Comparison of ENCODE assay signal across 9 cellular contexts in the genomic region with DNA sequence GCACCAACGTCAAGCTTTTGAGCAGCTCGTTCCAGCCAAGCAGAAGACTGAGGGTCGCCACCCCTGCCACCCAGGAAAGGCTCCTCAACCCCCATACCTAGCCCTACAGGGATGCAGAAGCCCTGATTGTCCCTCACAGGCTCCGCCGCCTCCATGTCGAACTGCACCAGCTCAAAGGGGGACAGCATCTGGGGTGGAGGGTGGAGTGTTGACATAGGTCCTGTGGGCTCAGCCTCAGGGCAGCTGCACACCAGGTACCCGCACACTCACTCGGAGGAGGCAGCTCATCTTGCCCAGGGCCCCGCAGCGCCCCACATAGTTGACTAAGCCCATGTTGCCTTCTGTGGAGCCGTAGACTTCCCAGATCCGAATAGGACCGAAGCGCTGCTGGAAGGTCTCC. TPM values are rescaled to one million over a fixed set of nuclear protein-coding genes. Genes with fewer than 3 reads are reported as not detected.
DNase-seq lines count a peak whose midpoint lies in the region; TF ChIP-seq lines count a peak whose summit lies in the region.
"Had no signal": no experiment of that assay in that cellular context is flagged by ENCODE, and none has a peak within 500 bp of the region (broad histone marks: within the 10 kb centered on the region; RNA-seq: fewer than 3 reads in every experiment).

No MANE protein-coding gene starts in this region.

- H3K27ac ChIP-seq in H9 (ENCODE audit: insufficient read length, low read depth, low read length) (no peak overlapping the region), colonic mucosa (no peak overlapping the region)

- H3K36me3 Mint-ChIP-seq in H9 (ENCODE audit: insufficient read depth in 1 of 3, low read depth in 3 of 3) (no peaks in the 10 kb centered on the region), brain (no peaks in the 10 kb centered on the region), nephron (ENCODE audit: low read depth) (no peaks in the 10 kb centered on the region)

- WGBS in H9 (ENCODE audit: extremely low coverage, insufficient read length, low lambda C conversion rate): no CpG with 5 or more reads among the region's 14 CpGs

- H3K4ac ChIP-seq in H9 (ENCODE audit: low read depth, low read length): no peak overlapping the region

- H3K14ac ChIP-seq in H9 (ENCODE audit: insufficient read depth, low read length): no peak overlapping the region; the same call in 1 of the 2 replicates

- H4K8ac ChIP-seq in H9 (replicated peaks; ENCODE audit: insufficient read length, low read depth, low read length): no peak overlapping the region

- no peak overlapping the region for H3K27ac Mint-ChIP-seq in H9
- H3K27ac Mint-ChIP-seq in brain: peak overlapping the region in 3 of 5 experiments; percentile 95 to 97 (median 97)
- H3K27ac Mint-ChIP-seq in nephron: no peak overlapping the region

- no peak overlapping the region for H3K23ac ChIP-seq in H9 (ENCODE audit: insufficient read length, low read depth, low read length)

- no peak for DNase-seq in H9
- no peak for DNase-seq in SHP77 treated with DMSO at 0.1 percent for 48 hours (lab: John Stamatoyannopoulos, UW)
- no peak for DNase-seq in colonic mucosa
- DNase-seq in activated CD4-positive, CD25-positive, alpha-beta regulatory T cell (lab: John Stamatoyannopoulos, UW): no peak
- DNase-seq: cerebellar nuclear complex, NCI-H1417 had no signal

- H2BK5ac ChIP-seq in H9 (ENCODE audit: insufficient read length, low read length): no peak overlapping the region

- H4K20me1 ChIP-seq in H9 (ENCODE audit: control insufficient read depth, insufficient read depth, insufficient read length): no peaks in the 10 kb centered on the region

- H4K5ac ChIP-seq in H9 (ENCODE audit: insufficient read length, low read depth, low read length): no peak overlapping the region

- H2AFZ ChIP-seq in H9 (ENCODE audit: low read length): no peak overlapping the region

- H3K79me2 ChIP-seq in H9 (ENCODE audit: insufficient read depth, low read length): no peaks in the 10 kb centered on the region

- H3K9me3 Mint-ChIP-seq in H9: peaks cover 0 to 3% of the 10 kb centered on the region in 2 experiments; a peak in 1 of 5 replicates
- peaks cover 0 to 5% (median 0%) of the 10 kb centered on the region in 5 experiments for H3K9me3 Mint-ChIP-seq in brain
- peaks cover 3% of the 10 kb centered on the region for H3K9me3 Mint-ChIP-seq in nephron

- H3K9me3 ChIP-seq in H9 (ENCODE audit: control insufficient read depth, low read depth, low read length) (no peaks in the 10 kb centered on the region), colonic mucosa (no peaks in the 10 kb centered on the region)
- H3K9me3 ChIP-seq: mucosa of descending colon had no signal

- peaks cover 4% of the 10 kb centered on the region for H3K27me3 Mint-ChIP-seq in H9 (ENCODE audit: low read depth)
- H3K27me3 Mint-ChIP-seq in brain: peaks cover 8% of the 10 kb centered on the region
- H3K27me3 Mint-ChIP-seq in nephron (ENCODE audit: low read depth): peaks cover 4% of the 10 kb centered on the region

- H2BK120ac ChIP-seq in H9 (ENCODE audit: low read depth, low read length, poor library complexity, severe bottlenecking): no peak overlapping the region

- peaks cover 9 to 12% of the 10 kb centered on the region in 2 experiments for H3K4me1 Mint-ChIP-seq in H9
- H3K4me1 Mint-ChIP-seq in brain: peaks cover 32% of the 10 kb centered on the region
- peaks cover 14% of the 10 kb centered on the region for H3K4me1 Mint-ChIP-seq in nephron

- no peak overlapping the region for H2BK20ac ChIP-seq in H9 (ENCODE audit: low read depth, low read length, poor library complexity, severe bottlenecking)

- no peaks in the 10 kb centered on the region for H3K79me1 ChIP-seq in H9 (ENCODE audit: insufficient read depth, low read depth, low read length, poor library complexity, severe bottlenecking)

- H3K18ac ChIP-seq in H9 (ENCODE audit: insufficient read length, low read depth, low read length): no peak overlapping the region

- H3K27me3 ChIP-seq in H9 (ENCODE audit: insufficient read depth, low read length): no peaks in the 10 kb centered on the region
- H3K27me3 ChIP-seq in colonic mucosa: no peaks in the 10 kb centered on the region

- peak overlapping the region; percentile 99 for H3K4me2 ChIP-seq in H9 (ENCODE audit: insufficient read depth, insufficient read length, low read length)

- H3K4me3 ChIP-seq in colonic mucosa: no peak overlapping the region

- H3K23me2 ChIP-seq in H9 (ENCODE audit: insufficient read length, low read depth, low read length, poor library complexity, severe bottlenecking): peaks cover 14% of the 10 kb centered on the region

- H3T11ph ChIP-seq in H9 (ENCODE audit: low read length): no peak overlapping the region

- H3K4me3 Mint-ChIP-seq in H9: peak overlapping the region; percentile 86 to 99
- peak overlapping the region; percentile 89 to 99 (median 91) for H3K4me3 Mint-ChIP-seq in brain
- H3K4me3 Mint-ChIP-seq in nephron: peak overlapping the region; percentile 37 to 91 (median 53)

- no peak overlapping the region for H2BK12ac ChIP-seq in H9 (ENCODE audit: insufficient read length, low read depth, low read length)

- no peak for TF ChIP-seq CTCF in H9 (conservative IDR thresholded peaks at IDR 0.05)
- no peak for TF ChIP-seq CTCF in brain (conservative IDR thresholded peaks at IDR 0.05)
- TF ChIP-seq CTCF in nephron (IDR thresholded peaks at IDR 0.05; ENCODE audit: unreplicated experiment in 3 of 3): no peak
- TF ChIP-seq CTCF in colonic mucosa (IDR thresholded peaks at IDR 0.05): no peak

- peak overlapping the region; percentile 83 for H3K9ac ChIP-seq in H9 (ENCODE audit: extremely low read depth, insufficient read length, low read length)
- H3K9ac ChIP-seq in colonic mucosa (ENCODE audit: low read depth in 2 of 2, low read length in 2 of 2): no peak overlapping the region

- no peak overlapping the region for H4K91ac ChIP-seq in H9 (ENCODE audit: insufficient read length, low read depth, low read length)

- H3K56ac ChIP-seq in H9 (ENCODE audit: insufficient read length, low read depth, low read length): no peak overlapping the region

- no peaks in the 10 kb centered on the region for H3K36me3 ChIP-seq in colonic mucosa

- no peak overlapping the region for H2AK5ac ChIP-seq in H9 (ENCODE audit: insufficient read length, low read length)

- intact Hi-C loops in colonic mucosa (cut with DNase I): no loop called here

- H3K4me1 ChIP-seq in H9 (ENCODE audit: insufficient read depth, low read length) (peaks cover 6% of the 10 kb centered on the region; the same call in 1 of the 2 replicates), colonic mucosa (no peaks in the 10 kb centered on the region)

- H2BK15ac ChIP-seq in H9 (ENCODE audit: low read depth, low read length): no peak overlapping the region

RNA-seq across cellular contexts. Expression of a gene that starts 11.6 kb away (rescaled TPM):
- total RNA-seq in H9 (2021) (16.7 and 17.1 TPM in 2 replicates), colonic mucosa (1 to 10 TPM; 3.7 to 8.7 TPM)
- polyA plus RNA-seq in brain (ENCODE audit: insufficient read depth, low read depth, low replicate concordance): 30.5 TPM

RNA-seq across cellular contexts. Expression of a gene that starts 19.4 kb away (rescaled TPM):
- total RNA-seq in H9 (2021): 18.7 and 18.8 TPM in 2 replicates
- 16.1 TPM for polyA plus RNA-seq in brain (ENCODE audit: insufficient read depth, low read depth, low replicate concordance)
- total RNA-seq in colonic mucosa: 10 to 100 TPM; 13.5 to 20.2 TPM

RNA-seq across cellular contexts. Expression of a gene that starts 24.1 kb away (rescaled TPM):
- total RNA-seq in H9 (2021) (7.6 and 8.4 TPM in 2 replicates), colonic mucosa (10 to 100 TPM in 1 of 2 donors, 1 to 10 TPM in 1; 7.4 to 10.5 TPM)
- 13.5 TPM for polyA plus RNA-seq in brain (ENCODE audit: insufficient read depth, low read depth, low replicate concordance)

RNA-seq across cellular contexts. Expression of a gene that starts 33.4 kb away (rescaled TPM):
- total RNA-seq in H9 (2021) (12.7 and 14.8 TPM in 2 replicates), colonic mucosa (10 to 100 TPM; 10.2 to 12.0 TPM)
- 8.5 TPM for polyA plus RNA-seq in brain (ENCODE audit: insufficient read depth, low read depth, low replicate concordance)

RNA-seq across cellular contexts. Expression of a gene that starts 43.6 kb away (rescaled TPM):
- total RNA-seq in H9 (2021) (1,058 and 1,084 TPM in 2 replicates), colonic mucosa (100 to 1,000 TPM; 205 to 412 TPM)
- polyA plus RNA-seq in brain (ENCODE audit: insufficient read depth, low read depth, low replicate concordance): 698 TPM

Comparison
In these comparisons a context has a peak if more than half of its experiments do, and no peak if none do; other contexts are left out.
1. H3K27ac Mint-ChIP-seq: peak in brain (3 of 5); none in H9 (0 of 3) and nephron (0 of 3).
2. Peak in every context shown above with its lines, with median percentiles within 50 percentile points of each other: H3K4me3 Mint-ChIP-seq.